In genomic region chr1:201895913-201896807, GRCh38 we compare ENCODE assay signal across 1 cellular context.
TF ChIP-seq lines count a peak whose summit lies in the region.

No MANE protein-coding gene starts in this region.

TF ChIP-seq in HepG2, 621 proteins besides CTCF, POLR2A, EP300 and RAD21 (continued from another document):
- TF ChIP-seq HNF1A (IDR thresholded peaks at IDR 0.05; ENCODE audit: low read depth) (no peak), HNF1A (CRISPR knock-in tag; IDR thresholded peaks at IDR 0.05; ENCODE audit: borderline replicate concordance) (no peak), TBX3 (IDR thresholded peaks at IDR 0.05; ENCODE audit: borderline replicate concordance) (no peak), EEA1 (CRISPR knock-in tag; IDR thresholded peaks at IDR 0.05; ENCODE audit: borderline replicate concordance) (no peak), ZNF136 (CRISPR knock-in tag; IDR thresholded peaks at IDR 0.05; ENCODE audit: low read depth) (no peak), ZNF652 (CRISPR knock-in tag; IDR thresholded peaks at IDR 0.05; ENCODE audit: borderline replicate concordance, low read depth) (0 out of 2 replicates have a peak, but pooled peaks have one; percentile 22), ZNF18 (CRISPR knock-in tag; IDR thresholded peaks at IDR 0.05; ENCODE audit: insufficient replicate concordance) (no peak), KLF12 (CRISPR knock-in tag; IDR thresholded peaks at IDR 0.05; ENCODE audit: borderline replicate concordance) (no peak), SRSF4 (IDR thresholded peaks at IDR 0.05; ENCODE audit: low read depth, low read length, poor library complexity, severe bottlenecking) (no peak)
